Comparison of ENCODE assay signal across 9 cellular contexts in genomic region chr7:1742555-1743303, GRCh38.
DNase-seq lines count a peak whose midpoint lies in the region; ATAC-seq and TF ChIP-seq lines count a peak whose summit lies in the region.
"Had no signal": no experiment of that assay in that cellular context is flagged by ENCODE, and none has a peak within 500 bp of the region (broad histone marks: within the 10 kb centered on the region; RNA-seq: fewer than 3 reads in every experiment).

No MANE protein-coding gene starts in this region.

- H2AK5ac ChIP-seq in trophoblast cell (ENCODE audit: low read length) = no peak overlapping the region

- H4K12ac ChIP-seq in trophoblast cell (ENCODE audit: low read depth, low read length) = no peak overlapping the region

- intact Hi-C loops in CD8-positive, alpha-beta T cell (cut with DNase I, micrococcal nuclease) = loop anchor here in 1 of 2 experiments (5.0 kb wide), 1 partner anchor 75 kb away; no protein-coding TSS in a partner anchor
- intact Hi-C loops in heart right ventricle (cut with DNase I) = loop anchor here in 3 of 10 donors (2.0 to 5.0 kb wide), 3 partner anchors 70 to 76 kb away; partner anchors contain the start of gene ELFN1 (in 1 of the 3)

- no peak overlapping the region for H4K8ac ChIP-seq in trophoblast cell (ENCODE audit: low read depth, low read length)

- no peaks in the 10 kb centered on the region for H3K27me3 Mint-ChIP-seq in CD8-positive, alpha-beta T cell (ENCODE audit: low read depth)

- no peaks in the 10 kb centered on the region for H3K9me3 ChIP-seq in CD8-positive, alpha-beta T cell (ENCODE audit: low read length)
- H3K9me3 ChIP-seq in heart right ventricle = no peaks in the 10 kb centered on the region
- H3K9me3 ChIP-seq in trophoblast cell (ENCODE audit: insufficient read depth, low read depth, low read length) = no peaks in the 10 kb centered on the region

- peak in 6 of 7 experiments; percentile 9 to 67 (median 43) for DNase-seq in CD8-positive, alpha-beta T cell
- DNase-seq in HuH-7.5 (ENCODE audit: low spot score) = peak; percentile 88
- DNase-seq in heart right ventricle = peak; percentile 66 to 74
- peak; percentile 69 for DNase-seq in ureter (ENCODE audit: low spot score)
- no peak for DNase-seq in effector CD8-positive, alpha-beta T cell (lab: John Stamatoyannopoulos, UW)
- DNase-seq in HPDE6-E6E7 (ENCODE audit: extremely low spot score) = no peak
- no peak for DNase-seq in trophoblast cell

- H3K27ac Mint-ChIP-seq in CD8-positive, alpha-beta T cell = peak overlapping the region; percentile 66

- H3K9me3 Mint-ChIP-seq in CD8-positive, alpha-beta T cell = no peaks in the 10 kb centered on the region

- no peak overlapping the region for H2BK12ac ChIP-seq in trophoblast cell (ENCODE audit: low read length)

- H3K4me1 ChIP-seq in CD8-positive, alpha-beta T cell (ENCODE audit: insufficient read depth, low read length) = peaks cover 40% of the 10 kb centered on the region
- H3K4me1 ChIP-seq in heart right ventricle (peaks cover 3 to 27% (median 24%) of the 10 kb centered on the region in 9 donors), trophoblast cell (ENCODE audit: control insufficient read depth in 1 of 2, insufficient read depth in 2 of 2, low read length in 2 of 2) (no peaks in the 10 kb centered on the region)

- H2BK5ac ChIP-seq in trophoblast cell (ENCODE audit: low read depth, low read length, poor library complexity) = no peak overlapping the region

- H3K27ac ChIP-seq in CD8-positive, alpha-beta T cell (ENCODE audit: low read depth, low read length) = no peak overlapping the region
- H3K27ac ChIP-seq in VCaP = peak overlapping the region; percentile 89
- H3K27ac ChIP-seq in heart right ventricle = peak overlapping the region in 8 of 10 donors; percentile 10 to 56 (median 38)
- no peak overlapping the region for H3K27ac ChIP-seq in trophoblast cell (ENCODE audit: low read depth, low read length)
- H3K27ac ChIP-seq: HL-60 had no signal

- no peak for TF ChIP-seq CTCF in CD8-positive, alpha-beta T cell (IDR thresholded peaks at IDR 0.05)
- TF ChIP-seq CTCF in VCaP (conservative IDR thresholded peaks at IDR 0.05) = no peak
- TF ChIP-seq CTCF in heart right ventricle (IDR thresholded peaks at IDR 0.05) = no peak

- no peak overlapping the region for H4K91ac ChIP-seq in trophoblast cell (ENCODE audit: low read depth, low read length)

- no peaks in the 10 kb centered on the region for H3K36me3 ChIP-seq in CD8-positive, alpha-beta T cell (ENCODE audit: insufficient read depth, low read length)
- H3K36me3 ChIP-seq in heart right ventricle = peaks cover 0 to 18% (median 0%) of the 10 kb centered on the region in 9 donors
- no peaks in the 10 kb centered on the region for H3K36me3 ChIP-seq in trophoblast cell (ENCODE audit: control insufficient read depth in 1 of 2, insufficient read depth in 2 of 2, low read length in 2 of 2)

- POLR2A ChIA-PET in CD8-positive, alpha-beta T cell (lab: Charles Lee) = no interaction called here

- H3K4me1 Mint-ChIP-seq in CD8-positive, alpha-beta T cell (ENCODE audit: low read depth) = peaks cover 25% of the 10 kb centered on the region

- no peak overlapping the region for H3K23ac ChIP-seq in trophoblast cell (ENCODE audit: low read length)

- CTCF ChIA-PET in CD8-positive, alpha-beta T cell (lab: Charles Lee) = interaction anchor here (1.3 kb wide), 1 partner anchor 17 kb away, joined by 5 read pairs; no protein-coding TSS in a partner anchor

- no peak overlapping the region for H3K4me2 ChIP-seq in trophoblast cell (ENCODE audit: low read length)

- peak overlapping the region; percentile 76 for H3K4me3 Mint-ChIP-seq in CD8-positive, alpha-beta T cell

- H3K18ac ChIP-seq in trophoblast cell (ENCODE audit: low read length) = no peak overlapping the region

- no peaks in the 10 kb centered on the region for H3K27me3 ChIP-seq in CD8-positive, alpha-beta T cell (ENCODE audit: insufficient read depth, low read length)
- H3K27me3 ChIP-seq in heart right ventricle (peaks cover 0 to 5% (median 0%) of the 10 kb centered on the region in 7 donors), trophoblast cell (ENCODE audit: insufficient read depth, low read length) (no peaks in the 10 kb centered on the region)

- H3K9ac ChIP-seq in trophoblast cell (ENCODE audit: low read length) = no peak overlapping the region

- H3K4me3 ChIP-seq in CD8-positive, alpha-beta T cell (ENCODE audit: low read depth, low read length) = peak overlapping the region; percentile 34
- H3K4me3 ChIP-seq in heart right ventricle (peak overlapping the region in 6 of 10 donors; percentile 23 to 37 (median 32)), trophoblast cell (ENCODE audit: low read depth, low read length) (no peak overlapping the region)

- no peaks in the 10 kb centered on the region for H3K79me2 ChIP-seq in trophoblast cell (ENCODE audit: control insufficient read depth, insufficient read depth, low read length, poor library complexity)

- no peak overlapping the region for H3K4ac ChIP-seq in trophoblast cell (ENCODE audit: low read depth, low read length)

- H3K79me1 ChIP-seq in trophoblast cell (ENCODE audit: low read length) = no peaks in the 10 kb centered on the region

- H2BK120ac ChIP-seq in trophoblast cell (ENCODE audit: insufficient read depth, low read length, poor library complexity) = no peak overlapping the region

- no peak overlapping the region for H2AFZ ChIP-seq in trophoblast cell (ENCODE audit: insufficient read depth, low read length, poor library complexity)

- WGBS in heart right ventricle, 2 donors = 24 to 29% methylated on average over 28 of the region's 28 CpGs
- WGBS in trophoblast cell (ENCODE audit: extremely low coverage, insufficient coverage, insufficient read length) = no CpG with 5 or more reads among the region's 28 CpGs

- no peaks in the 10 kb centered on the region for H3K36me3 Mint-ChIP-seq in CD8-positive, alpha-beta T cell

- H3K14ac ChIP-seq in trophoblast cell (ENCODE audit: low read length) = no peak overlapping the region

- peak; percentile 69 for ATAC-seq in CD8-positive, alpha-beta T cell
- ATAC-seq in heart right ventricle = peak in 6 of 8 donors; percentile 8 to 78 (median 62)

Comparison
In these comparisons a context has a peak if more than half of its experiments do, and no peak if none do; other contexts are left out.
1. DNase-seq: peak in CD8-positive, alpha-beta T cell (6 of 7), HuH-7.5 (single experiment), heart right ventricle (2 of 2) and ureter (single experiment); none in effector CD8-positive, alpha-beta T cell (single experiment), HPDE6-E6E7 (single experiment) and trophoblast cell (0 of 2).
2. H3K27ac ChIP-seq: peak in VCaP (single experiment) and heart right ventricle (8 of 10); none in CD8-positive, alpha-beta T cell (single experiment) and trophoblast cell (single experiment).